Comparison of ENCODE assay signal across 9 cellular contexts in the genomic region with DNA sequence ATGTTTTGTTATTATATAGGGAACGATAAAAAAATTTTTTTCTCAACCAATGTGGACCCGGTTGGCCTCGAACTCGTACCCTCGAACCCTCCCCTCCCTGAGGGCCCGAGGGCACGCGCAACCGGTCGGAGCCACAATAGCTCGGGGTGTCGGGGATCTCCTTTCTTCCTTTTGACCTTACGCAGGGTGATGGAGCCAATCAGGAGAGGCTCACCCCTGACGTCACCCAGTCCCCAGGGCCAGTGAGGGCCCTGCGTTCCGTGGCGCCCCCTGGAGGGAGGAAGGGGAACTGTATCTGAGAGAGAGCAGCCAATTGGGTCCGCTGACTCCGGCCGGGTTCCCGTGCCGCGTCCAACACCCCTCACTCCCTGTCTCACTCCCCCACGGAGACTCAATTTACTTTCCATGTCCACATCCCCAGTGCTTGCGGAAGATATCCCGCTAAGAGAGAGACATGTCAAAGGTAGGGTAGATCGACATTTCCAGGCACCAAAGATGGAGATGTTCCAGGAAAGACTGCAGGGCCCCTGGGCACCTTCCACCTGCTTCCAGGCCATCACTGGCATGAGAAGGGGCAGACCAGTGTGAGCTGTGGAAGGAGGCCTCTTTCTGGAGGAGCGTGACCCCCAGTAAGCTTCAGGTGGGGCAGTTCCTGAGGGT. TPM values are rescaled to one million over a fixed set of nuclear protein-coding genes. Genes with fewer than 3 reads are reported as not detected.
DNase-seq lines count a peak whose midpoint lies in the region; ATAC-seq and TF ChIP-seq lines count a peak whose summit lies in the region.
"Not testable (repeated sequence)": the region's sequence is repeated elsewhere in the genome, so short reads cannot be mapped to it uniquely, and the experiment has no call there.
"Had no signal": no experiment of that assay in that cellular context is flagged by ENCODE, and none has a peak within 500 bp of the region (broad histone marks: within the 10 kb centered on the region; RNA-seq: fewer than 3 reads in every experiment).

TSS of gene CGB2 (plus strand) at position 249 of the 660 bp plus-strand sequence. CDS start at position 455, 206 bp downstream.

- peaks cover 19% of the 10 kb centered on the region for H3K36me3 Mint-ChIP-seq in Calu3 (ENCODE audit: insufficient read depth, unreplicated experiment)
- not testable (repeated sequence) for H3K36me3 Mint-ChIP-seq in natural killer cell treated with Interleukin-12 subunit alpha and Interleukin-12 subunit beta and Interleukin-15 and Interleukin-18, amount 100 ng/mL, for 72 hours

- TF ChIP-seq POLR2A in erythroblast (IDR thresholded peaks at IDR 0.05; ENCODE audit: low read length): not testable (repeated sequence)

- not testable (repeated sequence) for BruUV-seq in Calu3 (replicated peaks; lab: Mats Ljungman, UMichigan)

- not testable (repeated sequence) for H3K4me1 Mint-ChIP-seq in Calu3 (ENCODE audit: low read depth, unreplicated experiment); natural killer cell treated with Interleukin-12 subunit alpha and Interleukin-12 subunit beta and Interleukin-15 and Interleukin-18, amount 100 ng/mL, for 72 hours (ENCODE audit: low read depth in 2 of 2)

- not testable (repeated sequence) for DNase-seq in Calu3
- DNase-seq in HuH-7.5 (ENCODE audit: low spot score) (peak; percentile 45), NCI-H774 (lab: John Stamatoyannopoulos, UW) (peak; percentile 82), erythroblast (lab: John Stamatoyannopoulos, UW) (peak; percentile 80 to 82)
- peak; percentile 8 for DNase-seq in activated CD4-positive, CD25-positive, alpha-beta regulatory T cell treated with anti-CD3 and anti-CD28 coated beads, Interleukin-2, amount 50 U/mL, for 16 hours (ENCODE audit: low read depth, low spot score)
- peak; percentile 44 for DNase-seq in activated gamma-delta T cell treated with anti-CD3 and anti-CD28 coated beads, Interleukin-2, amount 50 U/mL, for 16 hours (ENCODE audit: low read depth)
- peak; percentile 81 for DNase-seq in natural killer cell treated with Interleukin-12 subunit alpha and Interleukin-12 subunit beta and Interleukin-15 and Interleukin-18, amount 100 ng/mL, for 72 hours (ENCODE audit: low spot score)
- peak; percentile 74 to 83 for DNase-seq in stimulated activated CD8-positive, alpha-beta memory T cell treated with anti-CD3 and anti-CD28 coated beads, Interleukin-7, amount 100 ng/mL, for 48 hours (ENCODE audit: extremely low read depth in 1 of 2, low read depth in 1 of 2)

- intact Hi-C loops in Calu3 (cut with micrococcal nuclease; ENCODE audit: unreplicated experiment): not testable (repeated sequence)

- not testable (repeated sequence) for H3K9me3 Mint-ChIP-seq in Calu3 (ENCODE audit: low read depth, unreplicated experiment); natural killer cell treated with Interleukin-12 subunit alpha and Interleukin-12 subunit beta and Interleukin-15 and Interleukin-18, amount 100 ng/mL, for 72 hours

- not testable (repeated sequence) for H3K4me3 Mint-ChIP-seq in Calu3 (ENCODE audit: low read depth, unreplicated experiment); natural killer cell treated with Interleukin-12 subunit alpha and Interleukin-12 subunit beta and Interleukin-15 and Interleukin-18, amount 100 ng/mL, for 72 hours

- not testable (repeated sequence) for H3K27ac Mint-ChIP-seq in Calu3 (ENCODE audit: unreplicated experiment)
- peak within 1 kb of the TSS; percentile 35 to 68 for H3K27ac Mint-ChIP-seq in natural killer cell treated with Interleukin-12 subunit alpha and Interleukin-12 subunit beta and Interleukin-15 and Interleukin-18, amount 100 ng/mL, for 72 hours

- CTCF ChIA-PET in Calu3 (lab: Charles Lee): not testable (repeated sequence)

- peak; percentile 85 to 88 for ATAC-seq in natural killer cell treated with Interleukin-12 subunit alpha and Interleukin-12 subunit beta and Interleukin-15 and Interleukin-18, amount 100 ng/mL, for 72 hours

- not testable (repeated sequence) for H3K27me3 Mint-ChIP-seq in Calu3 (ENCODE audit: unreplicated experiment); natural killer cell treated with Interleukin-12 subunit alpha and Interleukin-12 subunit beta and Interleukin-15 and Interleukin-18, amount 100 ng/mL, for 72 hours

- TF ChIP-seq CTCF in Calu3 (IDR thresholded peaks at IDR 0.05; ENCODE audit: unreplicated experiment): peak; percentile 68

RNA-seq across cellular contexts. Expression of gene CGB2, which starts in this region (rescaled TPM):
- 0.52 TPM in 1 of 2 replicates, not detected in the other for total RNA-seq in Calu3 (2022)
- total RNA-seq in natural killer cell treated with Interleukin-12 subunit alpha and Interleukin-12 subunit beta and Interleukin-15 and Interleukin-18, amount 100 ng/mL, for 72 hours: not detected
- total RNA-seq: mononuclear cell had no signal

Comparison
In these comparisons a context has a peak if more than half of its experiments do, and no peak if none do; other contexts are left out.
1. Peak in DNase-seq and ATAC-seq in natural killer cell treated with Interleukin-12 subunit alpha and Interleukin-12 subunit beta and Interleukin-15 and Interleukin-18, amount 100 ng/mL, for 72 hours; RNA of the gene not detected or under 1 TPM.